10 cellular contexts compared by ENCODE assay signal in the genomic region with DNA sequence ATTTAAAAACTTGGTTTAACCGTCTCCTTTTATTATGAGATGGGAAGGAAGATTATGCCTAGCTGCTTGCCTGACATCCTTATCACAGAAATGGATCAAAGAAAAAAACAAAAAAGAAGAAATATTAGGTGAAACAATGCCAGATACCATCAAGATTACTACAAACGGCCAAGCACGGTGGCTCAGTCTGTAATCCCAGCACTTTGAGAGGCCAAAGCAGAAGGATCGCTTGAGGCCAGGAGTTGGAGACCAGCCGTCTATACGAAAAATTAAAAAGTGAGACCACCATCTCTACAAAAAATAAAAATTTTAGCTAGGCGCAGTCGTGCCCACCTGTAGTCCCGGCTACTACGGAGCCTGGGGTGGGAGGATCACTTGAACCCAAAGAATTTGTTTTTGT. TPM values are rescaled to one million over a fixed set of nuclear protein-coding genes. Genes with fewer than 3 reads are reported as not detected.
DNase-seq lines count a peak whose midpoint lies in the region; ATAC-seq and TF ChIP-seq lines count a peak whose summit lies in the region.
"Had no signal": no experiment of that assay in that cellular context is flagged by ENCODE, and none has a peak within 500 bp of the region (broad histone marks: within the 10 kb centered on the region; RNA-seq: fewer than 3 reads in every experiment).

No MANE protein-coding gene starts in this region.

- ATAC-seq in gastrocnemius medialis = no peak

- intact Hi-C loops in esophagus muscularis mucosa (cut with DNase I) (loop anchor here (5.0 to 10.0 kb wide), 3 partner anchors 123 to 435 kb away; partner anchors contain the start of gene SLAIN2), gastrocnemius medialis (cut with DNase I; ENCODE audit: low total_unique reads) (loop anchor here (2.0 to 5.0 kb wide), 2 partner anchors 110 to 199 kb away; no protein-coding TSS in a partner anchor), head of caudate nucleus (cut with DNase I) (loop anchor here (2.0 kb wide), 1 partner anchor 199 kb away; no protein-coding TSS in a partner anchor)

- CTCF ChIA-PET in RWPE1 (lab: Yijun Ruan, JAX) = interaction anchor here (0.7 kb wide), 1 partner anchor 92 kb away, joined by 4 read pairs; no protein-coding TSS in a partner anchor

- WGBS in esophagus muscularis mucosa = 47% methylated on average over 10 of the region's 10 CpGs

- TF ChIP-seq EP300 in esophagus muscularis mucosa (IDR thresholded peaks at IDR 0.05) = no peak

- H3K27ac ChIP-seq in RWPE1 (peak overlapping the region; percentile 64), esophagus muscularis mucosa (replicated peaks in 1 of 4) (peak overlapping the region; percentile 93 to 98 (median 96)), gastrocnemius medialis (peak overlapping the region; percentile 92 to 97 (median 94))

- DNase-seq in RWPE1 (ENCODE audit: low spot score) (no peak), esophagus muscularis mucosa (ENCODE audit: extremely low spot score) (no peak), gastrocnemius medialis (no peak), head of caudate nucleus (no peak), SKM-1 (lab: John Stamatoyannopoulos, UW; ENCODE audit: unreplicated experiment) (no peak), DMS153 treated with DMSO at 0.1 percent for 48 hours (lab: John Stamatoyannopoulos, UW; ENCODE audit: unreplicated experiment) (no peak), anterior cingulate cortex (lab: John Stamatoyannopoulos, UW) (no peak)
- DNase-seq: activated CD8-positive, alpha-beta memory T cell treated with anti-CD3 and anti-CD28 coated beads, Interleukin-2, amount 50 U/mL, for 48 hours; NCI-H1930 had no signal

- no peaks in the 10 kb centered on the region for H3K36me3 ChIP-seq in esophagus muscularis mucosa
- H3K36me3 ChIP-seq in gastrocnemius medialis = no peaks in the 10 kb centered on the region

- peak overlapping the region; percentile 90 for H3K4me3 ChIP-seq in GM08714 (ENCODE audit: low read length)
- peak overlapping the region; percentile 82 to 98 (median 93) for H3K4me3 ChIP-seq in esophagus muscularis mucosa
- H3K4me3 ChIP-seq in gastrocnemius medialis = peak overlapping the region; percentile 82 to 93 (median 85)

- H3K27me3 ChIP-seq in esophagus muscularis mucosa (no peaks in the 10 kb centered on the region), gastrocnemius medialis (no peaks in the 10 kb centered on the region)

- TF ChIP-seq POLR2A in esophagus muscularis mucosa (IDR thresholded peaks at IDR 0.05; ENCODE audit: low read depth) (no peak), gastrocnemius medialis (IDR thresholded peaks at IDR 0.05) (no peak)

- POLR2A ChIA-PET in RWPE1 (lab: Yijun Ruan, JAX; ENCODE audit: low non-redundant PET) = no interaction called here

- H3K9me3 ChIP-seq in esophagus muscularis mucosa (no peaks in the 10 kb centered on the region), gastrocnemius medialis (no peaks in the 10 kb centered on the region)

- TF ChIP-seq CTCF in RWPE1 (conservative IDR thresholded peaks at IDR 0.05; ENCODE audit: low read depth) (no peak), esophagus muscularis mucosa (IDR thresholded peaks at IDR 0.05) (no peak), gastrocnemius medialis (IDR thresholded peaks at IDR 0.05 in 4 of 5, conservative IDR thresholded peaks at IDR 0.05 in 1 of 5) (no peak)

- peaks cover 45 to 68% (median 66%) of the 10 kb centered on the region in 4 donors for H3K4me1 ChIP-seq in esophagus muscularis mucosa
- peaks cover 53 to 58% of the 10 kb centered on the region in 2 donors for H3K4me1 ChIP-seq in gastrocnemius medialis

- in situ Hi-C loops in gastrocnemius medialis (cut with MboI; ENCODE audit: low sequenced_read_pairs in 4 of 4) = loop anchor here in 2 of 4 donors (5.0 to 25.0 kb wide), 2 partner anchors 55 to 440 kb away; partner anchors contain the start of genes SLAIN2 (in 2 of the 2) and OCIAD1 (in 1 of the 2)

RNA-seq across cellular contexts. Expression of gene FRYL, which starts 2.3 kb away (rescaled TPM):
- total RNA-seq in esophagus muscularis mucosa (10 to 100 TPM; 46.0 to 66.5 (median 55.8) TPM), gastrocnemius medialis (10 to 100 TPM; 14.5 to 43.7 (median 20.1) TPM)

RNA-seq across cellular contexts. Expression of gene OCIAD1, which starts 53.1 kb away (rescaled TPM):
- 10 to 100 TPM; 73.7 to 95.8 (median 78.9) TPM for total RNA-seq in esophagus muscularis mucosa
- total RNA-seq in gastrocnemius medialis = 100 to 1,000 TPM in 3 of 4 donors, 10 to 100 TPM in 1; 84.4 to 157 (median 126) TPM
